19 cellular contexts compared by ENCODE assay signal in genomic region chr15:90078965-90079364, GRCh38.
"Had no signal": no experiment of that assay in that cellular context is flagged by ENCODE, and none has a peak within 500 bp of the region (broad histone marks: within the 10 kb centered on the region; RNA-seq: fewer than 3 reads in every experiment).

No MANE protein-coding gene starts in this region.

- H3K27me3 ChIP-seq: brain microvascular endothelial cell, esophagus muscularis mucosa, pancreas, transverse colon had no signal

- H3K9me3 Mint-ChIP-seq: activated T-helper 1 cell treated with anti-CD3 and anti-CD28 coated beads, Interleukin-12 subunit alpha, Interleukin-12 subunit beta, Interleukin-2, Interleukin-4 antibody, amounts not matched to agents 30 ng/mL and 10 ng/mL and 1 ng/mL, durations not matched to agents 14 hours and 24 hours and 36 hours; nephron progenitor cell had no signal

- ATAC-seq: pancreas, T-helper 17 cell had no signal

- H3K27me3 Mint-ChIP-seq: T-helper 17 cell had no signal

- H3K4me1 Mint-ChIP-seq: T-helper 17 cell had no signal

- H3K27ac ChIP-seq: brain microvascular endothelial cell, left ventricle myocardium inferior, pancreas, transverse colon had no signal

- FAIRE-seq: endometrium, pancreas, TTC549 had no signal

- H3K9me3 ChIP-seq: esophagus muscularis mucosa, left ventricle myocardium inferior, pancreas, transverse colon had no signal

- H3K4me3 ChIP-seq: esophagus muscularis mucosa, left ventricle myocardium inferior, pancreas, transverse colon had no signal

- H3K4me3 Mint-ChIP-seq: activated T-helper 1 cell treated with anti-CD3 and anti-CD28 coated beads, Interleukin-12 subunit alpha, Interleukin-12 subunit beta, Interleukin-2, Interleukin-4 antibody, amounts not matched to agents 30 ng/mL and 10 ng/mL and 1 ng/mL, durations not matched to agents 14 hours and 24 hours and 36 hours; nephron progenitor cell; T-helper 17 cell had no signal

- H3K27ac Mint-ChIP-seq: activated T-helper 1 cell treated with anti-CD3 and anti-CD28 coated beads, Interleukin-12 subunit alpha, Interleukin-12 subunit beta, Interleukin-2, Interleukin-4 antibody, amounts not matched to agents 30 ng/mL and 10 ng/mL and 1 ng/mL, durations not matched to agents 14 hours and 24 hours and 36 hours; T-helper 17 cell had no signal

- DNase-seq: activated CD4-positive, alpha-beta T cell treated with anti-CD3 and anti-CD28 coated beads, Interleukin-2, amount 50 U/mL, for 48 hours; activated CD4-positive, CD25-positive, alpha-beta regulatory T cell; activated naive CD4-positive, alpha-beta T cell treated with anti-CD3 and anti-CD28 coated beads, Interleukin-2, amount 50 U/mL, for 16 hours; amniotic stem cell; brain microvascular endothelial cell; cerebellar nuclear complex; islet precursor cell; left ventricle myocardium inferior; mesenchymal stem cell; nephron progenitor cell; stimulated activated CD4-positive, alpha-beta T cell treated with anti-CD3 and anti-CD28 coated beads, Interleukin-15, amount 100 ng/mL, for 24 hours; stimulated activated CD4-positive, alpha-beta T cell treated with anti-CD3 and anti-CD28 coated beads, Interleukin-4, amount 100 ng/mL, for 24 hours; T-helper 17 cell; transverse colon had no signal
